Comparison of ENCODE assay signal across 9 cellular contexts in genomic region chr10:68334672-68335467, GRCh38. TPM values are rescaled to one million over a fixed set of nuclear protein-coding genes. Genes with fewer than 3 reads are reported as not detected.
DNase-seq lines count a peak whose midpoint lies in the region; ATAC-seq, FAIRE-seq and TF ChIP-seq lines count a peak whose summit lies in the region.
"Had no signal": no experiment of that assay in that cellular context is flagged by ENCODE, and none has a peak within 500 bp of the region (broad histone marks: within the 10 kb centered on the region; RNA-seq: fewer than 3 reads in every experiment).

No MANE protein-coding gene starts in this region.

- no peak for TF ChIP-seq CTCF in HepG2 (CRISPR knock-in tag; IDR thresholded peaks at IDR 0.05)
- TF ChIP-seq CTCF in thyroid gland (IDR thresholded peaks at IDR 0.05) = no peak

- H3K9ac ChIP-seq in HepG2 (ENCODE audit: insufficient read depth, low read depth, low read length) = peak overlapping the region; percentile 98

- POLR2A ChIA-PET in activated CD4-positive, alpha-beta T cell treated with anti-CD3 and anti-CD28 coated beads, Interleukin-2, amount 10 ng/mL, durations not matched to agents 7 days and 5 days (lab: Charles Lee) = interaction anchor here (0.6 kb wide), 2 partner anchors 9 to 112 kb away, joined by 3 read pairs; no protein-coding TSS in a partner anchor
- POLR2A ChIA-PET in HepG2 (lab: Yijun Ruan, JAX) = interaction anchor here (1.2 kb wide), 1 partner anchor 9 kb away, joined by 4 read pairs; no protein-coding TSS in a partner anchor

- no peaks in the 10 kb centered on the region for H3K27me3 Mint-ChIP-seq in activated CD4-positive, alpha-beta T cell treated with anti-CD3 and anti-CD28 coated beads, Interleukin-2, amount 10 ng/mL, durations not matched to agents 7 days and 5 days
- peaks cover 7% of the 10 kb centered on the region for H3K27me3 Mint-ChIP-seq in activated naive CD8-positive, alpha-beta T cell treated with anti-CD3 and anti-CD28 coated beads for 36 hours

- H3K27ac ChIP-seq in HepG2 (ENCODE audit: extremely low read length, insufficient read depth, low read length) (no peak overlapping the region), thyroid gland (peak overlapping the region in 1 of 3 donors; percentile 99)

- peak overlapping the region; percentile 79 for H3K4me2 ChIP-seq in HepG2 (ENCODE audit: low read depth, low read length)

- H3K4me1 Mint-ChIP-seq in activated CD4-positive, alpha-beta T cell treated with anti-CD3 and anti-CD28 coated beads, Interleukin-2, amount 10 ng/mL, durations not matched to agents 7 days and 5 days = peaks cover 55% of the 10 kb centered on the region
- peaks cover 57% of the 10 kb centered on the region for H3K4me1 Mint-ChIP-seq in activated naive CD8-positive, alpha-beta T cell treated with anti-CD3 and anti-CD28 coated beads for 36 hours

- H3K79me2 ChIP-seq in HepG2 (ENCODE audit: insufficient read depth, low read length) = peaks cover 79% of the 10 kb centered on the region

- H3K4me3 ChIP-seq in HepG2 (replicated peaks in 1 of 3; ENCODE audit: insufficient read depth in 1 of 3, low read depth in 2 of 3, low read length in 3 of 3) (peak overlapping the region; percentile 90 to 98 (median 98)), thyroid gland (replicated peaks in 1 of 3) (peak overlapping the region in 2 of 3 donors; percentile 76 to 89)
- H3K4me3 ChIP-seq: lung had no signal

- H3K9me3 Mint-ChIP-seq in activated CD4-positive, alpha-beta T cell treated with anti-CD3 and anti-CD28 coated beads, Interleukin-2, amount 10 ng/mL, durations not matched to agents 7 days and 5 days = no peaks in the 10 kb centered on the region
- peaks cover 3% of the 10 kb centered on the region for H3K9me3 Mint-ChIP-seq in activated naive CD8-positive, alpha-beta T cell treated with anti-CD3 and anti-CD28 coated beads for 36 hours

- TF ChIP-seq RAD21 in HepG2 (CRISPR knock-in tag; IDR thresholded peaks at IDR 0.05) = no peak

- H3K9me3 ChIP-seq in HepG2 (ENCODE audit: low read length) (no peaks in the 10 kb centered on the region), thyroid gland (no peaks in the 10 kb centered on the region)

- intact Hi-C loops in HepG2 (cut with micrococcal nuclease; ENCODE audit: unreplicated experiment) = no loop called here
- intact Hi-C loops in thyroid gland (cut with DNase I) = no loop called here

- no peak for TF ChIP-seq POLR2A in HepG2 (IDR thresholded peaks at IDR 0.05; ENCODE audit: insufficient read depth in 1 of 2, low read depth in 2 of 2, low read length in 2 of 2)
- no peak for TF ChIP-seq POLR2A in thyroid gland (IDR thresholded peaks at IDR 0.05)

- ATAC-seq in HepG2 (no peak), HG02938 (IDR thresholded peaks at IDR 0.05; ENCODE audit: unreplicated experiment) (no peak)

- WGBS in HepG2 (ENCODE audit: low lambda C conversion rate) = 26% methylated on average over 8 of the region's 8 CpGs
- 7 to 9% methylated on average over 8 of the region's 8 CpGs for WGBS in thyroid gland, 2 donors

- no peak for DNase-seq in activated CD4-positive, alpha-beta T cell treated with anti-CD3 and anti-CD28 coated beads, Interleukin-2, amount 10 ng/mL, durations not matched to agents 7 days and 5 days
- DNase-seq in activated CD4-positive, alpha-beta T cell treated with anti-CD3 and anti-CD28 coated beads, Interleukin-2, amount 50 U/mL, for 4 hours = no peak
- no peak for DNase-seq in activated naive CD8-positive, alpha-beta T cell treated with anti-CD3 and anti-CD28 coated beads for 36 hours
- DNase-seq in HepG2 (ENCODE audit: low spot score) (no peak), thyroid gland (no peak), NOMO-1 treated with DMSO at 0.1 percent for 48 hours (lab: John Stamatoyannopoulos, UW; ENCODE audit: unreplicated experiment) (no peak), kidney tubule cell (ENCODE audit: low spot score) (no peak)

- H3K36me3 ChIP-seq in HepG2 (replicated peaks in 1 of 2; ENCODE audit: control insufficient read depth in 1 of 2, insufficient read depth in 2 of 2, low read length in 2 of 2) (peaks cover 3 to 24% of the 10 kb centered on the region in 2 experiments; a peak in 4 of 5 replicates), thyroid gland (peaks cover 13 to 16% of the 10 kb centered on the region in 2 donors)

- H3K4me3 Mint-ChIP-seq in activated CD4-positive, alpha-beta T cell treated with anti-CD3 and anti-CD28 coated beads, Interleukin-2, amount 10 ng/mL, durations not matched to agents 7 days and 5 days = peak overlapping the region; percentile 100
- peak overlapping the region; percentile 99 for H3K4me3 Mint-ChIP-seq in activated naive CD8-positive, alpha-beta T cell treated with anti-CD3 and anti-CD28 coated beads for 36 hours

- peaks cover 62% of the 10 kb centered on the region for H4K20me1 ChIP-seq in HepG2 (ENCODE audit: insufficient read depth, low read length)

- peak overlapping the region; percentile 100 for H3K27ac Mint-ChIP-seq in activated CD4-positive, alpha-beta T cell treated with anti-CD3 and anti-CD28 coated beads, Interleukin-2, amount 10 ng/mL, durations not matched to agents 7 days and 5 days
- H3K27ac Mint-ChIP-seq in activated naive CD8-positive, alpha-beta T cell treated with anti-CD3 and anti-CD28 coated beads for 36 hours = peak overlapping the region; percentile 100

- TF ChIP-seq EP300 in HepG2 (IDR thresholded peaks at IDR 0.05; ENCODE audit: low read depth in 2 of 2, low read length in 2 of 2) (no peak), HepG2 (CRISPR knock-in tag; IDR thresholded peaks at IDR 0.05; ENCODE audit: borderline replicate concordance) (no peak)

- in situ Hi-C loops in HepG2 (cut with HindIII; ENCODE audit: extremely low pct_ligation_motif_present, low pct_unique_long_range_greater_than_20kb) = no loop called here

- no TSS peak for BruUV-seq in HepG2 (replicated peaks; lab: Mats Ljungman, UMichigan)

- H3K36me3 Mint-ChIP-seq in activated CD4-positive, alpha-beta T cell treated with anti-CD3 and anti-CD28 coated beads, Interleukin-2, amount 10 ng/mL, durations not matched to agents 7 days and 5 days (ENCODE audit: low read depth) = peaks cover 59% of the 10 kb centered on the region
- H3K36me3 Mint-ChIP-seq in activated naive CD8-positive, alpha-beta T cell treated with anti-CD3 and anti-CD28 coated beads for 36 hours = peaks cover 67% of the 10 kb centered on the region

- H2AFZ ChIP-seq in HepG2 (ENCODE audit: low read length) = no peak overlapping the region

- H3K27me3 ChIP-seq in HepG2 (ENCODE audit: control insufficient read depth in 1 of 2, insufficient read depth in 2 of 2, low read length in 2 of 2) = no peaks in the 10 kb centered on the region; a peak in 1 of 5 replicates
- no peaks in the 10 kb centered on the region for H3K27me3 ChIP-seq in thyroid gland

- FAIRE-seq in HepG2 (lab: Jason Lieb, UNC) = no peak

- CTCF ChIA-PET in activated CD4-positive, alpha-beta T cell treated with anti-CD3 and anti-CD28 coated beads, Interleukin-2, amount 10 ng/mL, durations not matched to agents 7 days and 5 days (lab: Charles Lee) = interaction anchor here (1.5 to 1.8 kb wide), 2 partner anchors 13 to 383 kb away, joined by 3 to 5 read pairs; no protein-coding TSS in a partner anchor
- CTCF ChIA-PET in HepG2 (lab: Yijun Ruan, JAX; ENCODE audit: low intra/inter-chr PET ratio, low total read pairs) = no interaction called here

- H3K4me1 ChIP-seq in HepG2 (ENCODE audit: insufficient read depth, low read length) (peaks cover 47% of the 10 kb centered on the region), thyroid gland (peaks cover 42 to 46% of the 10 kb centered on the region in 2 donors)

RNA-seq across cellular contexts. Expression of gene PBLD, which starts 2.1 kb away (rescaled TPM):
- 1 to 10 TPM; 1.6 to 2.0 TPM for total RNA-seq in activated CD4-positive, alpha-beta T cell treated with anti-CD3 and anti-CD28 coated beads, Interleukin-2, amount 10 ng/mL, durations not matched to agents 7 days and 5 days
- total RNA-seq in activated naive CD8-positive, alpha-beta T cell treated with anti-CD3 and anti-CD28 coated beads for 36 hours = 1 to 10 TPM in 1 of 2 experiments, under 1 TPM in 1; 0.70 to 1.5 TPM
- total RNA-seq in HepG2 (2016; rRNA removed; fragmentation: Illumina TruSeq; extraction: Trizol) = 3.0 and 3.1 TPM in 2 replicates
- 1.4 and 2.3 TPM in 2 replicates for total RNA-seq in HepG2 (2016; cell fraction: cytosol; rRNA removed; fragmentation: Illumina TruSeq; extraction: Trizol; ENCODE audit: low read depth)
- 2.8 and 3.6 TPM in 2 replicates for total RNA-seq in HepG2 (2016; cell fraction: insoluble cytoplasmic fraction; rRNA removed; fragmentation: Illumina TruSeq; extraction: Trizol)
- total RNA-seq in HepG2 (2016; cell fraction: membrane; rRNA removed; fragmentation: Illumina TruSeq; extraction: Trizol) = 2.1 and 2.4 TPM in 2 replicates
- 2.8 and 4.0 TPM in 2 replicates for total RNA-seq in HepG2 (2016; cell fraction: nucleus; rRNA removed; fragmentation: Illumina TruSeq; extraction: Trizol)
- 0.42 and 0.52 TPM in 2 replicates for polyA plus RNA-seq in HepG2 (2011; rRNA removed)
- polyA plus RNA-seq in HepG2 (2011; cell fraction: cytosol; rRNA removed) = 0.16 and 0.24 TPM in 2 replicates
- 0.76 and 0.97 TPM in 2 replicates for polyA plus RNA-seq in HepG2 (2011; cell fraction: nucleus; rRNA removed)
- polyA plus RNA-seq in HepG2 (2012) = 1.3 and 3.0 TPM in 2 replicates
- polyA plus RNA-seq in HepG2 (2016; cell fraction: cytosol; fragmentation: Illumina TruSeq; extraction: Trizol; ENCODE audit: low read depth) = 1.1 and 1.2 TPM in 2 replicates
- 3.5 TPM in 2 replicates for polyA plus RNA-seq in HepG2 (2016; cell fraction: insoluble cytoplasmic fraction; fragmentation: Illumina TruSeq; extraction: Trizol; ENCODE audit: low read depth)
- 1.2 and 1.4 TPM in 2 replicates for polyA plus RNA-seq in HepG2 (2016; cell fraction: membrane; fragmentation: Illumina TruSeq; extraction: Trizol; ENCODE audit: low read depth)
- 2.5 and 4.3 TPM in 2 replicates for polyA plus RNA-seq in HepG2 (2016; cell fraction: nucleus; fragmentation: Illumina TruSeq; extraction: Trizol; ENCODE audit: insufficient read depth, low read depth)
- 0.56 and 0.76 TPM in 2 replicates for polyA minus RNA-seq in HepG2 (2011; rRNA and poly(A)+ RNA removed; ENCODE audit: low replicate concordance)
- polyA minus RNA-seq in HepG2 (2011; cell fraction: cytosol; rRNA and poly(A)+ RNA removed) = 0.59 and 0.62 TPM in 2 replicates
- polyA minus RNA-seq in HepG2 (2011; cell fraction: nucleus; rRNA and poly(A)+ RNA removed) = 0.90 and 1.5 TPM in 2 replicates
- 10 to 100 TPM in 1 of 4 donors, 1 to 10 TPM in 3; 5.0 to 12.3 (median 6.4) TPM for total RNA-seq in thyroid gland

RNA-seq across cellular contexts. Expression of gene HNRNPH3, which starts 3.0 kb away (rescaled TPM):
- total RNA-seq in activated CD4-positive, alpha-beta T cell treated with anti-CD3 and anti-CD28 coated beads, Interleukin-2, amount 10 ng/mL, durations not matched to agents 7 days and 5 days = 100 to 1,000 TPM in 1 of 2 experiments, 10 to 100 TPM in 1; 99.6 to 117 TPM
- total RNA-seq in activated naive CD8-positive, alpha-beta T cell treated with anti-CD3 and anti-CD28 coated beads for 36 hours = 100 to 1,000 TPM; 160 to 165 TPM
- 46.0 and 84.5 TPM in 2 replicates for total RNA-seq in HepG2 (2016; rRNA removed; fragmentation: Illumina TruSeq; extraction: Trizol)
- 10.1 and 14.0 TPM in 2 replicates for total RNA-seq in HepG2 (2016; cell fraction: cytosol; rRNA removed; fragmentation: Illumina TruSeq; extraction: Trizol; ENCODE audit: low read depth)
- total RNA-seq in HepG2 (2016; cell fraction: insoluble cytoplasmic fraction; rRNA removed; fragmentation: Illumina TruSeq; extraction: Trizol) = 43.5 and 77.3 TPM in 2 replicates
- total RNA-seq in HepG2 (2016; cell fraction: membrane; rRNA removed; fragmentation: Illumina TruSeq; extraction: Trizol) = 20.4 and 25.0 TPM in 2 replicates
- 63.5 and 64.6 TPM in 2 replicates for total RNA-seq in HepG2 (2016; cell fraction: nucleus; rRNA removed; fragmentation: Illumina TruSeq; extraction: Trizol)
- polyA plus RNA-seq in HepG2 (2011; rRNA removed) = 31.3 and 47.7 TPM in 2 replicates
- 16.7 and 20.6 TPM in 2 replicates for polyA plus RNA-seq in HepG2 (2011; cell fraction: cytosol; rRNA removed)
- 33.6 and 52.8 TPM in 2 replicates for polyA plus RNA-seq in HepG2 (2011; cell fraction: nucleus; rRNA removed)
- 123 and 162 TPM in 2 replicates for polyA plus RNA-seq in HepG2 (2012)
- 10.0 TPM in 2 replicates for polyA plus RNA-seq in HepG2 (2016; cell fraction: cytosol; fragmentation: Illumina TruSeq; extraction: Trizol; ENCODE audit: low read depth)
- polyA plus RNA-seq in HepG2 (2016; cell fraction: insoluble cytoplasmic fraction; fragmentation: Illumina TruSeq; extraction: Trizol; ENCODE audit: low read depth) = 350 and 380 TPM in 2 replicates
- 20.3 and 21.1 TPM in 2 replicates for polyA plus RNA-seq in HepG2 (2016; cell fraction: membrane; fragmentation: Illumina TruSeq; extraction: Trizol; ENCODE audit: low read depth)
- polyA plus RNA-seq in HepG2 (2016; cell fraction: nucleus; fragmentation: Illumina TruSeq; extraction: Trizol; ENCODE audit: insufficient read depth, low read depth) = 259 and 277 TPM in 2 replicates
- 6.6 and 20.1 TPM in 2 replicates for polyA minus RNA-seq in HepG2 (2011; rRNA and poly(A)+ RNA removed; ENCODE audit: low replicate concordance)
- 14.9 and 18.1 TPM in 2 replicates for polyA minus RNA-seq in HepG2 (2011; cell fraction: cytosol; rRNA and poly(A)+ RNA removed)
- 66.1 and 67.3 TPM in 2 replicates for polyA minus RNA-seq in HepG2 (2011; cell fraction: nucleus; rRNA and poly(A)+ RNA removed)
- 10 to 100 TPM; 47.8 to 75.8 (median 56.8) TPM for total RNA-seq in thyroid gland
